ENCODE assay signal across 29 cellular contexts in genomic region chr3:186679151-186679550, GRCh38. TPM values are rescaled to one million over a fixed set of nuclear protein-coding genes. Genes with fewer than 3 reads are reported as not detected.
"Had no signal": no experiment of that assay in that cellular context is flagged by ENCODE, and none has a peak within 500 bp of the region (broad histone marks: within the 10 kb centered on the region; RNA-seq: fewer than 3 reads in every experiment).

No MANE protein-coding gene starts in this region.

- H3K9me3 ChIP-seq: colonic mucosa, esophagus muscularis mucosa, gastroesophageal sphincter, heart left ventricle, prostate gland, thoracic aorta had no signal

- H3K36me3 ChIP-seq: colonic mucosa, esophagus muscularis mucosa, gastroesophageal sphincter, heart left ventricle, neural progenitor cell, prostate gland, thoracic aorta had no signal

- H2AFZ ChIP-seq: hepatocyte, neural progenitor cell, parathyroid adenoma had no signal

- H3K4me3 ChIP-seq: colonic mucosa, esophagus muscularis mucosa, gastroesophageal sphincter, heart left ventricle, hepatocyte, lung, neural progenitor cell, prostate gland, thoracic aorta had no signal

- H3K27me3 ChIP-seq: colonic mucosa, hepatocyte had no signal

- H3K27ac ChIP-seq: colonic mucosa, epithelial cell of prostate, esophagus muscularis mucosa, foreskin keratinocyte, gastroesophageal sphincter, heart left ventricle, hepatocyte, neural progenitor cell, parathyroid adenoma, prostate gland, thoracic aorta had no signal

- H3K4me2 ChIP-seq: hepatocyte, neural progenitor cell had no signal

- DNase-seq: colonic mucosa; effector CD8-positive, alpha-beta T cell; endodermal cell; foreskin keratinocyte; heart left ventricle; kidney; left cardiac atrium; left ventricle myocardium superior; naive thymus-derived CD4-positive, alpha-beta T cell; right cardiac atrium; small intestine; stimulated activated CD4-positive, alpha-beta T cell treated with anti-CD3 and anti-CD28 coated beads, Interleukin-15, amount 100 ng/mL, for 24 hours; stimulated activated CD4-positive, alpha-beta T cell treated with anti-CD3 and anti-CD28 coated beads, Interleukin-2, amount 100 ng/mL, for 48 hours; stimulated activated naive B cell treated with anti-CD40 and anti-IgM and Interleukin-4, amounts not matched to agents 10 μg/mL and 1 μg/mL and 100 μg/mL, for 72 hours; trophoblast cell had no signal

- ATAC-seq: foreskin keratinocyte; gastroesophageal sphincter; heart left ventricle; left cardiac atrium; left ventricle myocardium superior; naive thymus-derived CD4-positive, alpha-beta T cell; right cardiac atrium; stimulated activated naive B cell treated with anti-CD40 and anti-IgM and Interleukin-4, amounts not matched to agents 10 μg/mL and 1 μg/mL and 100 μg/mL, for 72 hours had no signal

- H3K79me2 ChIP-seq: hepatocyte, parathyroid adenoma had no signal

- H3K4me1 ChIP-seq: colonic mucosa, esophagus muscularis mucosa, foreskin keratinocyte, gastroesophageal sphincter, heart left ventricle, parathyroid adenoma, prostate gland had no signal

RNA-seq across cellular contexts. Expression of gene HRG, which starts 13.3 kb away (rescaled TPM):
- total RNA-seq: chondrocyte; endodermal cell; esophagus muscularis mucosa; fibroblast of lung; gastroesophageal sphincter; heart left ventricle; left ventricle myocardium superior; mononuclear cell; naive thymus-derived CD4-positive, alpha-beta T cell; osteoblast; prostate gland; thoracic aorta; ureter had no signal

RNA-seq across cellular contexts. Expression of gene KNG1, which starts 38.0 kb away (rescaled TPM):
- total RNA-seq: chondrocyte; endodermal cell; esophagus muscularis mucosa; fibroblast of lung; foreskin keratinocyte; gastroesophageal sphincter; naive thymus-derived CD4-positive, alpha-beta T cell; osteoblast; thoracic aorta; ureter had no signal

RNA-seq across cellular contexts. Expression of gene FETUB, which starts 39.0 kb away (rescaled TPM):
- total RNA-seq: chondrocyte; endodermal cell; esophagus muscularis mucosa; fibroblast of lung; foreskin keratinocyte; gastroesophageal sphincter; kidney; left cardiac atrium; left ventricle myocardium superior; lung; mononuclear cell; naive thymus-derived CD4-positive, alpha-beta T cell; osteoblast; prostate gland; right cardiac atrium; thoracic aorta; ureter had no signal
